Comparison of ENCODE assay signal across 30 cellular contexts in the genomic region with DNA sequence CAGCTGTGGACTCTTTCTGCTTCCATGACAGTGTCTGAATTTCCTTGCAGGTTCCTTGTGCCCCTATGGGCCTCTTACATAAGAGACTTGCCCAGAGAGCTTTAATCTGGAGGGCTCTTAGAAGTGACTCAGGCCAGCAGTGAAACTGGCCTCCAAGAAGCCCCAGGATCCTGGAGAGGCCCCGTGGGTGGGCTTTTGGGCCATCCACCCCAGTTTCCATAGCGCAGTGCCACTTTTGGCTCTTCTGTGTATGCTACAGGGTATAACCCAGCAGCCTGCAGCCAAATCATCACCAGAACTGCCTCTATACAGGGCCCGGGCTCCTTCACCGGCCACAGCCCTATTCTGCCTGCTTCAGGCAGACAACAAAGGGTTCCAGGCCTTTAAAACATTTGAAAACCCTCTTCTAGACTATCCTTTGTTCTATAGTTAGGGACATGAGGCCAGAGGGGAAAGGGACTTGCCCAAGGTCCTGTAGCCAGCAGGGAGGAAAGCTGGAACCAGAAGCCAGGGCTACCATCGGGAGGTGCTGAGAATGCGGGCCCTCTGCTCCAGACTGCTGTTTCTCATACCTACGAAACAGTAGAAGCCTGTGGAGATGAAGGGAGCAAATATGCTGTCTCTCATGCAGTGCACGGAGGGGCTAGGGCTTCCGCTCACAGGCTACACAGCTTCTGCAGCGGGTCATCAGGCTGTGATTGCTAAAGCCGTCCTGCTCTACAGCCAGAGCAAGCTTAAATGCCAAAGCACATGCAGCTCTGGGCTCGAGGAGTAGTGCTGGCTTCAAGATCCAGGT. TPM values are rescaled to one million over a fixed set of nuclear protein-coding genes. Genes with fewer than 3 reads are reported as not detected.
DNase-seq lines count a peak whose midpoint lies in the region; ATAC-seq and TF ChIP-seq lines count a peak whose summit lies in the region.
"Had no signal": no experiment of that assay in that cellular context is flagged by ENCODE, and none has a peak within 500 bp of the region (broad histone marks: within the 10 kb centered on the region; RNA-seq: fewer than 3 reads in every experiment).

No MANE protein-coding gene starts in this region.

- H3K9me3 Mint-ChIP-seq in activated naive CD4-positive, alpha-beta T cell treated with anti-CD3 and anti-CD28 coated beads for 36 hours, result no peaks in the 10 kb centered on the region
- H3K9me3 Mint-ChIP-seq: activated CD8-positive, alpha-beta T cell treated with anti-CD3 and anti-CD28 coated beads for 36 hours; activated naive CD8-positive, alpha-beta T cell treated with anti-CD3 and anti-CD28 coated beads, Interleukin-2, amount 10 ng/mL, durations not matched to agents 7 days and 5 days; CD4-positive, alpha-beta T cell; effector memory CD8-positive, alpha-beta T cell; neural crest cell; stimulated activated naive B cell treated with anti-CD40 and anti-IgM and Interleukin-4, amounts not matched to agents 10 μg/mL and 1 μg/mL and 100 μg/mL, for 72 hours; T-helper 1 cell treated with Interleukin-12 subunit alpha and Interleukin-12 subunit beta and Interleukin-4 antibody, amounts not matched to agents 30 μg/mL and 1 μg/mL, for 36 hours had no signal

- ATAC-seq in Right ventricle myocardium inferior (no peak), left lung (peak; percentile 13), gastrocnemius medialis (peak in 1 of 2 donors; percentile 30)
- ATAC-seq: A549; activated CD8-positive, alpha-beta T cell treated with anti-CD3 and anti-CD28 coated beads for 36 hours; effector memory CD8-positive, alpha-beta T cell; esophagus mucosa; mucosa of descending colon; stimulated activated naive B cell treated with anti-CD40 and anti-IgM and Interleukin-4, amounts not matched to agents 10 μg/mL and 1 μg/mL and 100 μg/mL, for 72 hours had no signal

- no peak overlapping the region for H3K4me3 Mint-ChIP-seq in activated naive CD4-positive, alpha-beta T cell treated with anti-CD3 and anti-CD28 coated beads for 36 hours
- H3K4me3 Mint-ChIP-seq: activated CD8-positive, alpha-beta T cell treated with anti-CD3 and anti-CD28 coated beads for 36 hours; activated naive CD8-positive, alpha-beta T cell treated with anti-CD3 and anti-CD28 coated beads, Interleukin-2, amount 10 ng/mL, durations not matched to agents 7 days and 5 days; CD4-positive, alpha-beta T cell; effector memory CD8-positive, alpha-beta T cell; stimulated activated naive B cell treated with anti-CD40 and anti-IgM and Interleukin-4, amounts not matched to agents 10 μg/mL and 1 μg/mL and 100 μg/mL, for 72 hours; T-helper 1 cell treated with Interleukin-12 subunit alpha and Interleukin-12 subunit beta and Interleukin-4 antibody, amounts not matched to agents 30 μg/mL and 1 μg/mL, for 36 hours had no signal

- no peaks in the 10 kb centered on the region for H3K36me3 Mint-ChIP-seq in activated naive CD4-positive, alpha-beta T cell treated with anti-CD3 and anti-CD28 coated beads for 36 hours (ENCODE audit: low read depth)
- H3K36me3 Mint-ChIP-seq: activated naive CD8-positive, alpha-beta T cell treated with anti-CD3 and anti-CD28 coated beads, Interleukin-2, amount 10 ng/mL, durations not matched to agents 7 days and 5 days; stimulated activated naive B cell treated with anti-CD40 and anti-IgM and Interleukin-4, amounts not matched to agents 10 μg/mL and 1 μg/mL and 100 μg/mL, for 72 hours had no signal

- no peak for TF ChIP-seq CTCF in left ventricle myocardium inferior (IDR thresholded peaks at IDR 0.05; ENCODE audit: borderline replicate concordance)
- no peak for TF ChIP-seq CTCF in left lung (IDR thresholded peaks at IDR 0.05)
- TF ChIP-seq CTCF in gastrocnemius medialis (IDR thresholded peaks at IDR 0.05 in 4 of 5, conservative IDR thresholded peaks at IDR 0.05 in 1 of 5), result no peak
- no peak for TF ChIP-seq CTCF in vagina (IDR thresholded peaks at IDR 0.05)

- no peaks in the 10 kb centered on the region for H3K9me3 ChIP-seq in left ventricle myocardium inferior (replicated peaks)
- H3K9me3 ChIP-seq in left lung, result no peaks in the 10 kb centered on the region
- no peaks in the 10 kb centered on the region for H3K9me3 ChIP-seq in gastrocnemius medialis
- H3K9me3 ChIP-seq in vagina, result no peaks in the 10 kb centered on the region
- H3K9me3 ChIP-seq: A549, mucosa of descending colon, SK-N-SH, tibial artery had no signal

- CTCF ChIA-PET in activated naive CD4-positive, alpha-beta T cell treated with anti-CD3 and anti-CD28 coated beads for 36 hours (lab: Charles Lee), result interaction anchor here (3.9 kb wide), 1 partner anchor 15 kb away, joined by 18 read pairs; no protein-coding TSS in a partner anchor

- DNase-seq in left ventricle myocardium inferior (peak; percentile 13), Right ventricle myocardium inferior (ENCODE audit: missing footprints) (no peak), left lung (peak in 1 of 2 donors; percentile 24), gastrocnemius medialis (no peak), vagina (ENCODE audit: extremely low spot score in 2 of 2) (no peak), GM19238 (ENCODE audit: insufficient read length, low spot score) (no peak), NCI-H1930 (lab: John Stamatoyannopoulos, UW) (no peak)
- no peak for DNase-seq in activated naive CD4-positive, alpha-beta T cell treated with anti-CD3 and anti-CD28 coated beads for 36 hours
- DNase-seq: activated CD4-positive, CD25-positive, alpha-beta regulatory T cell treated with anti-CD3 and anti-CD28 coated beads, Interleukin-2, amount 50 U/mL, for 72 hours; activated CD8-positive, alpha-beta T cell treated with anti-CD3 and anti-CD28 coated beads for 36 hours; activated naive CD8-positive, alpha-beta T cell treated with anti-CD3 and anti-CD28 coated beads, Interleukin-2, amount 10 ng/mL, durations not matched to agents 7 days and 5 days; AML-193; CD4-positive, alpha-beta T cell; effector memory CD8-positive, alpha-beta T cell; foreskin melanocyte; GM23248; hippocampal formation; Kasumi-1; mucosa of descending colon; MV-4-11; NCI-H1436 treated with DMSO at 0.1 percent for 48 hours; NCI-H2107; SK-N-SH; stimulated activated CD4-positive, alpha-beta T cell treated with anti-CD3 and anti-CD28 coated beads, Interleukin-15, amount 100 ng/mL, for 24 hours; stimulated activated naive B cell treated with anti-CD40 and anti-IgM and Interleukin-4, amounts not matched to agents 10 μg/mL and 1 μg/mL and 100 μg/mL, for 72 hours; tibial artery had no signal

- H3K27me3 Mint-ChIP-seq in activated naive CD4-positive, alpha-beta T cell treated with anti-CD3 and anti-CD28 coated beads for 36 hours (ENCODE audit: low read depth), result no peaks in the 10 kb centered on the region
- H3K27me3 Mint-ChIP-seq: CD4-positive, alpha-beta T cell had no signal

- H3K4me3 ChIP-seq in left ventricle myocardium inferior (no peak overlapping the region), left lung (no peak overlapping the region), gastrocnemius medialis (no peak overlapping the region), vagina (no peak overlapping the region)
- H3K4me3 ChIP-seq: A549, GM23248, mucosa of descending colon, tibial artery had no signal

- H3K27me3 ChIP-seq in left ventricle myocardium inferior (ENCODE audit: low read depth) (no peaks in the 10 kb centered on the region), left lung (no peaks in the 10 kb centered on the region), gastrocnemius medialis (no peaks in the 10 kb centered on the region), vagina (no peaks in the 10 kb centered on the region)
- H3K27me3 ChIP-seq: tibial artery had no signal

- no peaks in the 10 kb centered on the region for H3K36me3 ChIP-seq in left ventricle myocardium inferior
- peaks cover 0 to 17% of the 10 kb centered on the region in 2 donors for H3K36me3 ChIP-seq in left lung
- no peaks in the 10 kb centered on the region for H3K36me3 ChIP-seq in gastrocnemius medialis
- no peaks in the 10 kb centered on the region for H3K36me3 ChIP-seq in vagina

- peak overlapping the region; percentile 52 for H3K27ac ChIP-seq in left ventricle myocardium inferior (replicated peaks)
- H3K27ac ChIP-seq in left lung, result no peak overlapping the region
- peak overlapping the region; percentile 15 to 58 (median 44) for H3K27ac ChIP-seq in gastrocnemius medialis
- H3K27ac ChIP-seq in vagina, result peak overlapping the region; percentile 81
- H3K27ac ChIP-seq: GM23248 had no signal

- no peaks in the 10 kb centered on the region for H3K4me1 Mint-ChIP-seq in activated naive CD4-positive, alpha-beta T cell treated with anti-CD3 and anti-CD28 coated beads for 36 hours (ENCODE audit: low read depth)
- H3K4me1 Mint-ChIP-seq: activated naive CD8-positive, alpha-beta T cell treated with anti-CD3 and anti-CD28 coated beads, Interleukin-2, amount 10 ng/mL, durations not matched to agents 7 days and 5 days; stimulated activated naive B cell treated with anti-CD40 and anti-IgM and Interleukin-4, amounts not matched to agents 10 μg/mL and 1 μg/mL and 100 μg/mL, for 72 hours had no signal

- in situ Hi-C loops in gastrocnemius medialis (cut with MboI; ENCODE audit: low sequenced_read_pairs in 4 of 4), result no loop called here

- H3K27ac Mint-ChIP-seq in activated naive CD4-positive, alpha-beta T cell treated with anti-CD3 and anti-CD28 coated beads for 36 hours, result no peak overlapping the region
- H3K27ac Mint-ChIP-seq: activated CD8-positive, alpha-beta T cell treated with anti-CD3 and anti-CD28 coated beads for 36 hours; activated naive CD8-positive, alpha-beta T cell treated with anti-CD3 and anti-CD28 coated beads, Interleukin-2, amount 10 ng/mL, durations not matched to agents 7 days and 5 days; CD4-positive, alpha-beta T cell; effector memory CD8-positive, alpha-beta T cell; stimulated activated naive B cell treated with anti-CD40 and anti-IgM and Interleukin-4, amounts not matched to agents 10 μg/mL and 1 μg/mL and 100 μg/mL, for 72 hours; T-helper 1 cell treated with Interleukin-12 subunit alpha and Interleukin-12 subunit beta and Interleukin-4 antibody, amounts not matched to agents 30 μg/mL and 1 μg/mL, for 36 hours had no signal

- H3K4me1 ChIP-seq in left ventricle myocardium inferior, result peaks cover 30% of the 10 kb centered on the region
- peaks cover 13 to 41% of the 10 kb centered on the region in 2 donors for H3K4me1 ChIP-seq in left lung
- peaks cover 10 to 13% of the 10 kb centered on the region in 2 donors for H3K4me1 ChIP-seq in gastrocnemius medialis
- H3K4me1 ChIP-seq in vagina, result peaks cover 65% of the 10 kb centered on the region

- TF ChIP-seq POLR2A in gastrocnemius medialis (IDR thresholded peaks at IDR 0.05) (no peak), vagina (IDR thresholded peaks at IDR 0.05) (no peak)

- intact Hi-C loops in left ventricle myocardium inferior (cut with micrococcal nuclease), result no loop called here
- intact Hi-C loops in Right ventricle myocardium inferior (cut with DNase I), result no loop called here
- intact Hi-C loops in left lung (cut with DNase I), result no loop called here
- intact Hi-C loops in gastrocnemius medialis (cut with DNase I; ENCODE audit: low total_unique reads), result no loop called here
- intact Hi-C loops in vagina (cut with DNase I), result no loop called here
- intact Hi-C loops in activated naive CD4-positive, alpha-beta T cell treated with anti-CD3 and anti-CD28 coated beads for 36 hours (cut with micrococcal nuclease), result no loop called here

RNA-seq across cellular contexts. Expression of a gene that starts 18.0 kb away (rescaled TPM):
- total RNA-seq in left ventricle myocardium inferior (5.2 TPM), Right ventricle myocardium inferior (5.4 TPM), left lung (10 to 100 TPM; 50.7 to 57.5 TPM), gastrocnemius medialis (10 to 100 TPM in 1 of 4 donors, 1 to 10 TPM in 3; 2.7 to 10.2 (median 4.2) TPM), vagina (30.9 TPM)
- total RNA-seq in activated naive CD4-positive, alpha-beta T cell treated with anti-CD3 and anti-CD28 coated beads for 36 hours, result 1 to 10 TPM; 1.1 to 1.3 TPM

Comparison
In these comparisons a context has a peak if more than half of its experiments do, and no peak if none do; other contexts are left out.
1. H3K27ac ChIP-seq: peak in left ventricle myocardium inferior (single experiment), gastrocnemius medialis (4 of 4) and vagina (single experiment); none in left lung (0 of 2).